16 cellular contexts compared by ENCODE assay signal in genomic region chr22:48306785-48307570, GRCh38.
DNase-seq lines count a peak whose midpoint lies in the region; ATAC-seq and TF ChIP-seq lines count a peak whose summit lies in the region.
"Had no signal": no experiment of that assay in that cellular context is flagged by ENCODE, and none has a peak within 500 bp of the region (broad histone marks: within the 10 kb centered on the region; RNA-seq: fewer than 3 reads in every experiment).

No MANE protein-coding gene starts in this region.

- H3K27ac ChIP-seq in heart left ventricle (no peak overlapping the region), neuronal stem cell (replicated peaks; ENCODE audit: low read length) (no peak overlapping the region), neural progenitor cell (no peak overlapping the region), ascending aorta (no peak overlapping the region)
- H3K27ac ChIP-seq: C4-2B had no signal

- H3K79me2 ChIP-seq in neural progenitor cell (ENCODE audit: low read depth) = no peaks in the 10 kb centered on the region

- H3K4me3 Mint-ChIP-seq in neural progenitor cell = no peak overlapping the region
- H3K4me3 Mint-ChIP-seq: CD4-positive, alpha-beta T cell; GM23338; H9 had no signal

- no peaks in the 10 kb centered on the region for H3K79me1 ChIP-seq in neuronal stem cell (ENCODE audit: low read depth, low read length)

- peaks cover 8% of the 10 kb centered on the region for H3K9me3 Mint-ChIP-seq in neural progenitor cell
- H3K9me3 Mint-ChIP-seq: GM23338 had no signal

- no peak overlapping the region for H2BK12ac ChIP-seq in neuronal stem cell (ENCODE audit: low read length)

- H2AFZ ChIP-seq in neuronal stem cell (ENCODE audit: low read length) (no peak overlapping the region), neural progenitor cell (replicated peaks) (no peak overlapping the region)
- H2AFZ ChIP-seq: GM23338 had no signal

- peak overlapping the region; percentile 52 for H2BK120ac ChIP-seq in neuronal stem cell (ENCODE audit: low read depth, low read length)

- no peaks in the 10 kb centered on the region for H4K20me1 ChIP-seq in neural progenitor cell (ENCODE audit: low read depth)

- H3K4me1 ChIP-seq in heart left ventricle = no peaks in the 10 kb centered on the region
- H3K4me1 ChIP-seq in neuronal stem cell (ENCODE audit: control insufficient read depth in 2 of 2, insufficient read depth in 1 of 2, low read depth in 1 of 2, low read length in 2 of 2) = no peaks in the 10 kb centered on the region
- no peaks in the 10 kb centered on the region for H3K4me1 ChIP-seq in neural progenitor cell
- no peaks in the 10 kb centered on the region for H3K4me1 ChIP-seq in ascending aorta
- H3K4me1 ChIP-seq: Caco-2 had no signal

- no peak for TF ChIP-seq CTCF in heart left ventricle (IDR thresholded peaks at IDR 0.05)
- TF ChIP-seq CTCF in neural progenitor cell (IDR thresholded peaks at IDR 0.05) = no peak
- no peak for TF ChIP-seq CTCF in ascending aorta (IDR thresholded peaks at IDR 0.05)

- H2BK5ac ChIP-seq in neuronal stem cell (ENCODE audit: low read length) = no peak overlapping the region

- H3K4me2 ChIP-seq in neuronal stem cell (ENCODE audit: insufficient read depth, low read length, poor library complexity, severe bottlenecking) (no peak overlapping the region), neural progenitor cell (no peak overlapping the region)
- H3K4me2 ChIP-seq: GM23338 had no signal

- no peak overlapping the region for H3K4me3 ChIP-seq in heart left ventricle
- H3K4me3 ChIP-seq in H7 (ENCODE audit: insufficient read depth, low read depth, low read length) = no peak overlapping the region
- no peak overlapping the region for H3K4me3 ChIP-seq in neuronal stem cell (ENCODE audit: low read length in 2 of 2)
- no peak overlapping the region for H3K4me3 ChIP-seq in neural progenitor cell
- H3K4me3 ChIP-seq in ascending aorta = no peak overlapping the region
- H3K4me3 ChIP-seq: GM23338 had no signal

- no peaks in the 10 kb centered on the region for H3F3A ChIP-seq in neural progenitor cell (ENCODE audit: low read depth)

- H3K27me3 Mint-ChIP-seq in neural progenitor cell (ENCODE audit: insufficient read depth, low read depth) = peaks cover 4% of the 10 kb centered on the region
- H3K27me3 Mint-ChIP-seq: CD4-positive, alpha-beta T cell had no signal

- H3K9ac ChIP-seq in neuronal stem cell (ENCODE audit: low read depth, low read length, poor library complexity) (peak overlapping the region; percentile 24), neural progenitor cell (no peak overlapping the region)

- no peak overlapping the region for H3K23ac ChIP-seq in neuronal stem cell (ENCODE audit: low read depth, low read length, poor library complexity)

- ATAC-seq in heart left ventricle (no peak), HG03457 (IDR thresholded peaks at IDR 0.05; ENCODE audit: unreplicated experiment) (no peak)
- ATAC-seq: GM23338 had no signal

- H3K4me1 Mint-ChIP-seq in neural progenitor cell = peaks cover 30% of the 10 kb centered on the region

- H3K27ac Mint-ChIP-seq in neural progenitor cell = no peak overlapping the region
- H3K27ac Mint-ChIP-seq: CD4-positive, alpha-beta T cell; GM23338 had no signal

- peak overlapping the region; percentile 65 for H3K18ac ChIP-seq in neuronal stem cell (ENCODE audit: low read length)

- H3K36me3 ChIP-seq in heart left ventricle (no peaks in the 10 kb centered on the region), H7 (replicated peaks; ENCODE audit: control insufficient read depth, insufficient read depth, low read length) (no peaks in the 10 kb centered on the region), neuronal stem cell (replicated peaks in 1 of 2; ENCODE audit: control insufficient read depth in 2 of 2, insufficient read depth in 2 of 2, low read length in 2 of 2) (no peaks in the 10 kb centered on the region), neural progenitor cell (no peaks in the 10 kb centered on the region), ascending aorta (no peaks in the 10 kb centered on the region)

- no peak overlapping the region for H3K4ac ChIP-seq in neuronal stem cell (ENCODE audit: low read length)

- intact Hi-C loops in cardiac septum (cut with DNase I) = no loop called here
- intact Hi-C loops in heart left ventricle (cut with DNase I) = loop anchor here in 1 of 10 donors (5.0 kb wide), 1 partner anchor 55 kb away; no protein-coding TSS in a partner anchor
- intact Hi-C loops in ascending aorta (cut with DNase I) = no loop called here

- peaks cover 2% of the 10 kb centered on the region for H3K36me3 Mint-ChIP-seq in neural progenitor cell

- H3K9me3 ChIP-seq in heart left ventricle = peaks cover 0 to 14% (median 2%) of the 10 kb centered on the region in 12 donors
- no peaks in the 10 kb centered on the region for H3K9me3 ChIP-seq in neuronal stem cell (replicated peaks in 1 of 2; ENCODE audit: control insufficient read depth in 2 of 2, insufficient read depth in 1 of 2, low read depth in 1 of 2, low read length in 2 of 2)
- no peaks in the 10 kb centered on the region for H3K9me3 ChIP-seq in neural progenitor cell (ENCODE audit: low read depth)
- H3K9me3 ChIP-seq in ascending aorta = peaks cover 0 to 6% of the 10 kb centered on the region in 2 donors
- H3K9me3 ChIP-seq: Caco-2 had no signal

- H4K8ac ChIP-seq in neuronal stem cell (ENCODE audit: low read depth, low read length) = no peak overlapping the region

- DNase-seq in cardiac septum (ENCODE audit: low spot score) (peak; percentile 60), heart left ventricle (no peak), H7 (peak; percentile 30), islet precursor cell (peak; percentile 43), neuronal stem cell (ENCODE audit: low spot score) (no peak), neural progenitor cell (ENCODE audit: low spot score) (no peak), ascending aorta (ENCODE audit: low spot score in 2 of 2) (no peak)
- DNase-seq: ACHN; AML-193; Caco-2; CD4-positive, alpha-beta T cell; GDM1; H9 had no signal

- 78 to 85% (median 81%) methylated on average over 17 to 20 of the region's 20 CpGs for WGBS in heart left ventricle, 4 donors
- no CpG with 5 or more reads among the region's 20 CpGs for WGBS in neuronal stem cell (ENCODE audit: extremely low coverage in 2 of 2, insufficient read length in 2 of 2, insufficient replicate concordance in 1 of 2), 2 donors

- no peak overlapping the region for H4K91ac ChIP-seq in neuronal stem cell (ENCODE audit: low read depth, low read length, poor library complexity)

- peak overlapping the region; percentile 25 for H2AK5ac ChIP-seq in neuronal stem cell (ENCODE audit: low read depth, low read length)

- peak overlapping the region; percentile 27 for H3K14ac ChIP-seq in neuronal stem cell (ENCODE audit: low read length)

- no peak for TF ChIP-seq POLR2A in heart left ventricle (IDR thresholded peaks at IDR 0.05)

- peaks cover 0 to 27% (median 0%) of the 10 kb centered on the region in 9 donors for H3K27me3 ChIP-seq in heart left ventricle
- no peaks in the 10 kb centered on the region for H3K27me3 ChIP-seq in H7 (ENCODE audit: control insufficient read depth, insufficient read depth, low read length)
- H3K27me3 ChIP-seq in neuronal stem cell (ENCODE audit: control insufficient read depth in 3 of 3, insufficient read depth in 3 of 3, low read depth in 1 of 3, low read length in 3 of 3) = peaks cover 0 to 5% (median 0%) of the 10 kb centered on the region in 3 experiments
- H3K27me3 ChIP-seq in neural progenitor cell = no peaks in the 10 kb centered on the region
- no peaks in the 10 kb centered on the region for H3K27me3 ChIP-seq in ascending aorta

- H2BK15ac ChIP-seq in neuronal stem cell (ENCODE audit: low read length) = peak overlapping the region; percentile 7

Comparison
In these comparisons a context has a peak if more than half of its experiments do, and no peak if none do; other contexts are left out.
1. DNase-seq: peak in cardiac septum (single experiment), H7 (single experiment) and islet precursor cell (single experiment); none in heart left ventricle (0 of 5), neuronal stem cell (single experiment), neural progenitor cell (single experiment) and ascending aorta (0 of 2).